20 cellular contexts compared by ENCODE assay signal in the genomic region with DNA sequence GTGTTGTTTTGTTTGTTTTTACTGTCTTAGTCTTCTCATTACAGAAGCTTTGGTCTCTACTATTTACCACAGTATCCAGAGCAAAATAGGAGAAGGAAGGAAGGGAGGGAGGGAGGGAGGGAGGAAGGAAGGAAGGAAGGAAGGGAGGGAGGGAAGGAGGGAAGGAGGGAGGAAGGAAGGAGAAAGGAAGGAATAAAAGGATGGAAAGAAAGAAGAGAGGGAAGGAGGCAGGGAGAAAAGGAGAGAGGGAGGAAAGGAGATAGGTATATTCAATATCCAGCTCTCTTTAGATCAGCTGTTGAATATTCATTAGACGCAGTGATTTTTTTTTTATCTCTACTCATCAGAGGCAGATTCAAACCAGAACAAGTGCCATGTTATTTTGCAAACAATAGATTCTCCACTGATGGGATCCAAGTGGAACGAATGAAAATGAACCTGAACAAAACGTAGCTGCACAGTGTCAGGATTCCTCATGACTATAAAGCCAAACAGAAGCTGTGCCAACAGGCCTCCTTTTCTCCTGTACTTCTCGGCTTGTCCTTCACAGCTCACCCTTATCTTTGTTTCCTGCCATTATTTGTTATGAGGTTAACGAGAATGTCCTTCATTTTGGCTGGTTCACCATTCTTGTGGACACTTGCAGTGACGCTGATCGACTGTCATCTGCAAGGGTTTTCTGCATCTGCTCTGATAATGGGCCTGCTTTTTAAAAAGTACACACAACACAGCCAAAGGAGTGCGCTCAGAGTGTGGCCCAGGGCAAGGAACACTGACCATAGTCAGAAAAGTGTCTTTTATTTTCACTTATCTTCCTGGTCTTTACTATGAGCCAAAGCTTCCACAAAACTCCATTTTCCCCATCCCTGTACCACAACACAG.
"Had no signal": no experiment of that assay in that cellular context is flagged by ENCODE, and none has a peak within 500 bp of the region (broad histone marks: within the 10 kb centered on the region; RNA-seq: fewer than 3 reads in every experiment).

No MANE protein-coding gene starts in this region.

- H3K9me3 Mint-ChIP-seq: activated CD4-positive, alpha-beta memory T cell treated with anti-CD3 and anti-CD28 coated beads, Interleukin-2, amount 10 ng/mL, durations not matched to agents 7 days and 5 days; activated CD4-positive, alpha-beta T cell treated with anti-CD3 and anti-CD28 coated beads, Interleukin-2, amount 10 ng/mL, durations not matched to agents 7 days and 5 days; brain; effector memory CD8-positive, alpha-beta T cell; stimulated activated effector memory CD8-positive, alpha-beta T cell treated with anti-CD3 and anti-CD28 coated beads, Interleukin-12 subunit alpha, Interleukin-12 subunit beta, amount 100 ng/mL, for 72 hours had no signal

- H3K36me3 Mint-ChIP-seq: brain; stimulated activated effector memory CD8-positive, alpha-beta T cell treated with anti-CD3 and anti-CD28 coated beads, Interleukin-12 subunit alpha, Interleukin-12 subunit beta, amount 100 ng/mL, for 72 hours had no signal

- DNase-seq: activated CD4-positive, alpha-beta memory T cell treated with anti-CD3 and anti-CD28 coated beads, Interleukin-2, amount 10 ng/mL, durations not matched to agents 7 days and 5 days; activated CD4-positive, alpha-beta T cell treated with anti-CD3 and anti-CD28 coated beads, Interleukin-2, amount 10 ng/mL, durations not matched to agents 7 days and 5 days; activated CD8-positive, alpha-beta memory T cell treated with anti-CD3 and anti-CD28 coated beads, Interleukin-2, amount 10 ng/mL, durations not matched to agents 7 days and 5 days; activated naive CD4-positive, alpha-beta T cell; activated T-cell treated with anti-CD3 and anti-CD28 coated beads, Interleukin-2, amount 50 U/mL, for 48 hours; aorta; caudate nucleus; cortex of kidney; effector memory CD8-positive, alpha-beta T cell; erythroblast; gastrocnemius medialis; glutamatergic neuron; left ventricle myocardium superior; naive B cell; tibial artery; upper lobe of right lung; WERI-Rb-1 had no signal

- H3K27me3 Mint-ChIP-seq: activated CD4-positive, alpha-beta memory T cell treated with anti-CD3 and anti-CD28 coated beads, Interleukin-2, amount 10 ng/mL, durations not matched to agents 7 days and 5 days; activated CD4-positive, alpha-beta T cell treated with anti-CD3 and anti-CD28 coated beads, Interleukin-2, amount 10 ng/mL, durations not matched to agents 7 days and 5 days had no signal

- H3K27ac Mint-ChIP-seq: activated CD4-positive, alpha-beta memory T cell treated with anti-CD3 and anti-CD28 coated beads, Interleukin-2, amount 10 ng/mL, durations not matched to agents 7 days and 5 days had no signal

- ATAC-seq: effector memory CD8-positive, alpha-beta T cell; gastrocnemius medialis; left ventricle myocardium superior; sciatic nerve; upper lobe of right lung had no signal

- H3K4me3 Mint-ChIP-seq: activated CD4-positive, alpha-beta memory T cell treated with anti-CD3 and anti-CD28 coated beads, Interleukin-2, amount 10 ng/mL, durations not matched to agents 7 days and 5 days; activated CD4-positive, alpha-beta T cell treated with anti-CD3 and anti-CD28 coated beads, Interleukin-2, amount 10 ng/mL, durations not matched to agents 7 days and 5 days; activated CD8-positive, alpha-beta memory T cell treated with anti-CD3 and anti-CD28 coated beads, Interleukin-2, amount 10 ng/mL, durations not matched to agents 7 days and 5 days; brain; effector memory CD8-positive, alpha-beta T cell had no signal
